ENCODE assay signal across 9 cellular contexts in the genomic region with DNA sequence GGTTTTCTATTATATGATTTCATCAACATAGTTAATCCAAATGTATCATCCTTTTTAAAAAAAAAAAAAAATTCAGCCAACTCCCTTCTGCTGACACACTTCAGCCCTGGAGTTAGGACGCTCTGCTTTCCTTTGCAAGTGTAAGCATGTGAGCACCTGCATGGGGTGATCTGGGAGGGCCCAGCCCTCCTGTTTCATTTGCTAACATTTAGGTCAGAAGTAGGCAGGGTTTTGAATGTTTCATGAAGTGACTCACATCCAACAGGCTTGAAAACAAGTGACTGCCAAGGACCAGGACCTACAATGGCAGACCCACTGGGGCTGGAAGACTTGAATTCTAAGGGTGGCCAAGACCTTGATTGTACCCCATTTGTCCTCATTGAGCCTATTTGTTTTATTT.
DNase-seq lines count a peak whose midpoint lies in the region; ATAC-seq and TF ChIP-seq lines count a peak whose summit lies in the region.
"Had no signal": no experiment of that assay in that cellular context is flagged by ENCODE, and none has a peak within 500 bp of the region (broad histone marks: within the 10 kb centered on the region; RNA-seq: fewer than 3 reads in every experiment).

No MANE protein-coding gene starts in this region.

- no peak for ATAC-seq in CD8-positive, alpha-beta T cell
- ATAC-seq in HG03095 (IDR thresholded peaks at IDR 0.05; ENCODE audit: unreplicated experiment) (no peak), WTC11 (no peak), HG02938 (IDR thresholded peaks at IDR 0.05; ENCODE audit: unreplicated experiment) (no peak)

- intact Hi-C loops in CD8-positive, alpha-beta T cell (cut with DNase I, micrococcal nuclease), result no loop called here
- intact Hi-C loops in prostate gland (cut with DNase I), result no loop called here

- no peaks in the 10 kb centered on the region for H3K36me3 Mint-ChIP-seq in CD8-positive, alpha-beta T cell
- H3K36me3 Mint-ChIP-seq in WTC11, result no peaks in the 10 kb centered on the region

- no peaks in the 10 kb centered on the region for H3K9me3 ChIP-seq in CD8-positive, alpha-beta T cell (ENCODE audit: low read length)
- H3K9me3 ChIP-seq in prostate gland (no peaks in the 10 kb centered on the region), WERI-Rb-1 (ENCODE audit: severe bottlenecking) (no peaks in the 10 kb centered on the region)

- 38% methylated on average over 1 of the region's 1 CpG for WGBS in prostate gland

- peak overlapping the region; percentile 18 for H3K27ac Mint-ChIP-seq in CD8-positive, alpha-beta T cell
- no peak overlapping the region for H3K27ac Mint-ChIP-seq in WTC11

- no peaks in the 10 kb centered on the region for H3K9me3 Mint-ChIP-seq in CD8-positive, alpha-beta T cell
- H3K9me3 Mint-ChIP-seq in WTC11, result 0 out of 2 replicates have a peak, but pooled peaks cover 4% of the 10 kb centered on the region

- no peaks in the 10 kb centered on the region for H3K27me3 Mint-ChIP-seq in CD8-positive, alpha-beta T cell (ENCODE audit: low read depth)
- no peaks in the 10 kb centered on the region for H3K27me3 Mint-ChIP-seq in WTC11 (ENCODE audit: low read depth)

- POLR2A ChIA-PET in CD8-positive, alpha-beta T cell (lab: Charles Lee), result no interaction called here
- POLR2A ChIA-PET in WTC11 (lab: Charles Lee), result interaction anchor here (0.7 kb wide), 1 partner anchor 655 kb away, joined by 4 read pairs; no protein-coding TSS in a partner anchor

- H3K36me3 ChIP-seq in CD8-positive, alpha-beta T cell (ENCODE audit: insufficient read depth, low read length), result no peaks in the 10 kb centered on the region
- H3K36me3 ChIP-seq in prostate gland, result no peaks in the 10 kb centered on the region
- H3K36me3 ChIP-seq in WERI-Rb-1, result peaks cover 40% of the 10 kb centered on the region

- peak in 1 of 7 experiments; percentile 26 for DNase-seq in CD8-positive, alpha-beta T cell
- DNase-seq in NCI-H69 (lab: John Stamatoyannopoulos, UW) (peak; percentile 40), cerebellar cortex (ENCODE audit: low spot score) (peak; percentile 50), prostate gland (ENCODE audit: low spot score) (peak; percentile 52), WTC11 (ENCODE audit: low spot score) (no peak), WERI-Rb-1 (no peak)
- DNase-seq: SHP77 had no signal

- H3K4me3 ChIP-seq in CD8-positive, alpha-beta T cell (ENCODE audit: low read depth, low read length), result no peak overlapping the region
- H3K4me3 ChIP-seq in prostate gland, result no peak overlapping the region
- no peak overlapping the region for H3K4me3 ChIP-seq in WERI-Rb-1 (ENCODE audit: low read depth, low read length)

- peaks cover 31% of the 10 kb centered on the region for H3K4me1 Mint-ChIP-seq in CD8-positive, alpha-beta T cell (ENCODE audit: low read depth)
- peaks cover 24% of the 10 kb centered on the region for H3K4me1 Mint-ChIP-seq in WTC11

- H3K27ac ChIP-seq in CD8-positive, alpha-beta T cell (ENCODE audit: low read depth, low read length), result no peak overlapping the region
- H3K27ac ChIP-seq in prostate gland, result peak overlapping the region; percentile 53 to 61
- no peak overlapping the region for H3K27ac ChIP-seq in WERI-Rb-1

- no peak overlapping the region for H3K4me3 Mint-ChIP-seq in CD8-positive, alpha-beta T cell
- no peak overlapping the region for H3K4me3 Mint-ChIP-seq in WTC11

- TF ChIP-seq CTCF in CD8-positive, alpha-beta T cell (IDR thresholded peaks at IDR 0.05), result no peak
- TF ChIP-seq CTCF in prostate gland (IDR thresholded peaks at IDR 0.05) (no peak), WTC11 (IDR thresholded peaks at IDR 0.05) (no peak), WERI-Rb-1 (IDR thresholded peaks at IDR 0.05; ENCODE audit: low read depth, low read length) (no peak)

- peaks cover 20% of the 10 kb centered on the region for H3K4me1 ChIP-seq in CD8-positive, alpha-beta T cell (ENCODE audit: insufficient read depth, low read length)
- H3K4me1 ChIP-seq in prostate gland (replicated peaks), result peaks cover 16% of the 10 kb centered on the region

- TF ChIP-seq POLR2A in prostate gland (IDR thresholded peaks at IDR 0.05), result no peak

- CTCF ChIA-PET in CD8-positive, alpha-beta T cell (lab: Charles Lee), result interaction anchor here (1.7 kb wide), 1 partner anchor 29 kb away, joined by 5 read pairs; no protein-coding TSS in a partner anchor
- CTCF ChIA-PET in WTC11 (lab: Charles Lee), result interaction anchor here (1.3 kb wide), 1 partner anchor 30 kb away, joined by 5 read pairs; no protein-coding TSS in a partner anchor

- no peaks in the 10 kb centered on the region for H3K27me3 ChIP-seq in CD8-positive, alpha-beta T cell (ENCODE audit: insufficient read depth, low read length)
- no peaks in the 10 kb centered on the region for H3K27me3 ChIP-seq in prostate gland (replicated peaks; ENCODE audit: insufficient read depth)
- no peaks in the 10 kb centered on the region for H3K27me3 ChIP-seq in WERI-Rb-1 (ENCODE audit: insufficient read depth, low read depth, severe bottlenecking)

TF ChIP-seq in WTC11, 78 proteins besides CTCF, POLR2A, EP300 and RAD21:
- TF ChIP-seq HMGA2 (CRISPR knock-in tag; IDR thresholded peaks at IDR 0.05), result no peak

Comparison
In these comparisons a context has a peak if more than half of its experiments do, and no peak if none do; other contexts are left out.
1. DNase-seq: peak in NCI-H69 (single experiment), cerebellar cortex (single experiment) and prostate gland (single experiment); none in WTC11 (single experiment) and WERI-Rb-1 (single experiment).
2. H3K27ac ChIP-seq: peak in prostate gland (2 of 2); none in CD8-positive, alpha-beta T cell (single experiment) and WERI-Rb-1 (single experiment).